Comparison of ENCODE assay signal across 17 cellular contexts in the genomic region with DNA sequence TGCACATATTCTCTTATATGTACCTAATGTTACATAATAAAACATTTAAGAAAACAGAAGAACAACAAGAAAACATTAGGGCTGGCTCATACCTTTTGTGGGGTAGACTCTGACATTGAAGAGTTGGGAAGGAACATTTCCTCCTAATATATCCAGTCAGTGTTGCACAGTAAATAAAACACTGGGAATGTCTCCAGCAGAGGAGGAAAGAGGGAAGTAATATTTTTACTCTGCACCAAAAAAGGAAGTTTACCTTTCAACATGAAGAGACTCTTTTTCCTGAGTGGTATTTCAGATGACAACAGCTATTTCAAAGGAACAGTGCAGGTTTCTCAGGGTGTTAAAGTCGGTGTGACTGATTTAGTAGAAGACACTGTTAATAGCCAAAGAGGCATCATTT. TPM values are rescaled to one million over a fixed set of nuclear protein-coding genes. Genes with fewer than 3 reads are reported as not detected.
A peak's percentile ranks its signal among the peaks of the same experiment; 100 is the strongest.
DNase-seq lines count a peak whose midpoint lies in the region; ATAC-seq and TF ChIP-seq lines count a peak whose summit lies in the region.
"Had no signal": no experiment of that assay in that cellular context is flagged by ENCODE, and none has a peak within 500 bp of the region (broad histone marks: within the 10 kb centered on the region; RNA-seq: fewer than 3 reads in every experiment).

No MANE protein-coding gene starts in this region.

- H3K4me1 ChIP-seq in left ventricle myocardium inferior (peaks cover 97% of the 10 kb centered on the region), upper lobe of left lung (peaks cover 53 to 70% (median 62%) of the 10 kb centered on the region in 4 donors)

- no peak overlapping the region for H3K4me3 Mint-ChIP-seq in nephron
- H3K4me3 Mint-ChIP-seq in CD14-positive monocyte = peak overlapping the region in 1 of 2 donors; percentile 40
- H3K4me3 Mint-ChIP-seq: activated CD4-positive, alpha-beta T cell treated with anti-CD3 and anti-CD28 coated beads for 36 hours; T-helper 1 cell treated with Interleukin-12 subunit alpha and Interleukin-12 subunit beta and Interleukin-4 antibody, amounts not matched to agents 30 μg/mL and 1 μg/mL, for 36 hours had no signal

- TF ChIP-seq EP300 in upper lobe of left lung (IDR thresholded peaks at IDR 0.05) = no peak

- no peak for TF ChIP-seq POLR2A in upper lobe of left lung (IDR thresholded peaks at IDR 0.05)

- H3K9me3 Mint-ChIP-seq in nephron (no peaks in the 10 kb centered on the region), CD14-positive monocyte (no peaks in the 10 kb centered on the region)
- H3K9me3 Mint-ChIP-seq: naive B cell; T-helper 1 cell treated with Interleukin-12 subunit alpha and Interleukin-12 subunit beta and Interleukin-4 antibody, amounts not matched to agents 30 μg/mL and 1 μg/mL, for 36 hours had no signal

- peaks cover 5% of the 10 kb centered on the region for H3K36me3 Mint-ChIP-seq in nephron (ENCODE audit: low read depth)
- H3K36me3 Mint-ChIP-seq in CD14-positive monocyte = no peaks in the 10 kb centered on the region
- H3K36me3 Mint-ChIP-seq: naive B cell had no signal

- H3K36me3 ChIP-seq in left ventricle myocardium inferior (peaks cover 3% of the 10 kb centered on the region), upper lobe of left lung (peaks cover 0 to under 1% (median 0%) of the 10 kb centered on the region in 4 donors)

- peak overlapping the region; percentile 59 to 83 (median 81) for H3K27ac Mint-ChIP-seq in nephron
- H3K27ac Mint-ChIP-seq in CD14-positive monocyte = peak overlapping the region in 1 of 7 donors; percentile 34
- H3K27ac Mint-ChIP-seq: activated CD4-positive, alpha-beta T cell treated with anti-CD3 and anti-CD28 coated beads for 36 hours; stimulated activated naive B cell treated with anti-CD40 and anti-IgM and Interleukin-4, amounts not matched to agents 10 μg/mL and 1 μg/mL and 100 μg/mL, for 72 hours; T-helper 1 cell treated with Interleukin-12 subunit alpha and Interleukin-12 subunit beta and Interleukin-4 antibody, amounts not matched to agents 30 μg/mL and 1 μg/mL, for 36 hours had no signal

- no peak for TF ChIP-seq CTCF in left ventricle myocardium inferior (IDR thresholded peaks at IDR 0.05; ENCODE audit: borderline replicate concordance)
- TF ChIP-seq CTCF in nephron (IDR thresholded peaks at IDR 0.05; ENCODE audit: unreplicated experiment in 3 of 3) = no peak
- TF ChIP-seq CTCF in upper lobe of left lung (IDR thresholded peaks at IDR 0.05) = no peak
- TF ChIP-seq CTCF in CD14-positive monocyte (IDR thresholded peaks at IDR 0.05) = no peak

- no peak for DNase-seq in left ventricle myocardium inferior
- DNase-seq in cardiac septum (ENCODE audit: low spot score) = no peak
- no peak for DNase-seq in caudate nucleus (lab: John Stamatoyannopoulos, UW)
- no peak for DNase-seq in upper lobe of left lung
- DNase-seq in CD14-positive monocyte (ENCODE audit: low spot score) = no peak
- DNase-seq in NCI-H1105 (lab: John Stamatoyannopoulos, UW) = no peak
- DNase-seq: activated CD4-positive, alpha-beta T cell treated with anti-CD3 and anti-CD28 coated beads for 36 hours; activated T-cell treated with anti-CD3 and anti-CD28 coated beads for 4 hours; naive B cell; NCI-H2081; NCI-H526 treated with DMSO at 0.1 percent for 48 hours; stimulated activated naive B cell treated with anti-CD40 and anti-IgM and Interleukin-4, amounts not matched to agents 10 μg/mL and 1 μg/mL and 100 μg/mL, for 72 hours had no signal

- H3K4me3 ChIP-seq in left ventricle myocardium inferior (no peak overlapping the region), upper lobe of left lung (no peak overlapping the region)
- H3K4me3 ChIP-seq: HAP-1 had no signal

- no peaks in the 10 kb centered on the region for H3K27me3 ChIP-seq in left ventricle myocardium inferior (ENCODE audit: low read depth)
- H3K27me3 ChIP-seq in upper lobe of left lung = no peaks in the 10 kb centered on the region

- ATAC-seq in upper lobe of left lung (ENCODE audit: low FRiP score in 2 of 2) = peak in 1 of 2 donors; percentile 11
- no peak for ATAC-seq in HG02798 (IDR thresholded peaks at IDR 0.05; ENCODE audit: poor library complexity, unreplicated experiment)
- ATAC-seq: activated CD4-positive, alpha-beta T cell treated with anti-CD3 and anti-CD28 coated beads for 36 hours; stimulated activated naive B cell treated with anti-CD40 and anti-IgM and Interleukin-4, amounts not matched to agents 10 μg/mL and 1 μg/mL and 100 μg/mL, for 72 hours had no signal

- H3K27me3 Mint-ChIP-seq in nephron (ENCODE audit: low read depth) (no peaks in the 10 kb centered on the region), CD14-positive monocyte (ENCODE audit: low read depth in 3 of 3) (peaks cover 33 to 55% (median 44%) of the 10 kb centered on the region in 3 donors)

- intact Hi-C loops in left ventricle myocardium inferior (cut with micrococcal nuclease) = no loop called here
- intact Hi-C loops in cardiac septum (cut with DNase I) = no loop called here
- intact Hi-C loops in CD14-positive monocyte (cut with micrococcal nuclease) = no loop called here

- peaks cover 52% of the 10 kb centered on the region for H3K4me1 Mint-ChIP-seq in nephron
- H3K4me1 Mint-ChIP-seq in CD14-positive monocyte = peaks cover 22% of the 10 kb centered on the region

- peak overlapping the region; percentile 85 for H3K27ac ChIP-seq in left ventricle myocardium inferior (replicated peaks)
- H3K27ac ChIP-seq in caudate nucleus (ENCODE audit: low read depth, low read length) = peak overlapping the region; percentile 86
- peak overlapping the region; percentile 41 to 69 (median 56) for H3K27ac ChIP-seq in upper lobe of left lung
- H3K27ac ChIP-seq: RWPE1 had no signal

- H3K9me3 ChIP-seq in left ventricle myocardium inferior (replicated peaks) = no peaks in the 10 kb centered on the region
- H3K9me3 ChIP-seq in upper lobe of left lung = no peaks in the 10 kb centered on the region
- H3K9me3 ChIP-seq: HAP-1 had no signal

- WGBS in upper lobe of left lung, 2 donors = 13 to 15% methylated on average over 1 of the region's 1 CpG

RNA-seq across cellular contexts. Expression of gene EPN2, which starts 31.9 kb away (rescaled TPM):
- total RNA-seq in left ventricle myocardium inferior = 71.7 TPM
- 78.4 TPM for total RNA-seq in cardiac septum
- total RNA-seq in upper lobe of left lung = 10 to 100 TPM; 26.3 to 64.5 (median 47.9) TPM
- not detected for polyA plus RNA-seq in CD14-positive monocyte
